8 cellular contexts compared by ENCODE assay signal in the genomic region with DNA sequence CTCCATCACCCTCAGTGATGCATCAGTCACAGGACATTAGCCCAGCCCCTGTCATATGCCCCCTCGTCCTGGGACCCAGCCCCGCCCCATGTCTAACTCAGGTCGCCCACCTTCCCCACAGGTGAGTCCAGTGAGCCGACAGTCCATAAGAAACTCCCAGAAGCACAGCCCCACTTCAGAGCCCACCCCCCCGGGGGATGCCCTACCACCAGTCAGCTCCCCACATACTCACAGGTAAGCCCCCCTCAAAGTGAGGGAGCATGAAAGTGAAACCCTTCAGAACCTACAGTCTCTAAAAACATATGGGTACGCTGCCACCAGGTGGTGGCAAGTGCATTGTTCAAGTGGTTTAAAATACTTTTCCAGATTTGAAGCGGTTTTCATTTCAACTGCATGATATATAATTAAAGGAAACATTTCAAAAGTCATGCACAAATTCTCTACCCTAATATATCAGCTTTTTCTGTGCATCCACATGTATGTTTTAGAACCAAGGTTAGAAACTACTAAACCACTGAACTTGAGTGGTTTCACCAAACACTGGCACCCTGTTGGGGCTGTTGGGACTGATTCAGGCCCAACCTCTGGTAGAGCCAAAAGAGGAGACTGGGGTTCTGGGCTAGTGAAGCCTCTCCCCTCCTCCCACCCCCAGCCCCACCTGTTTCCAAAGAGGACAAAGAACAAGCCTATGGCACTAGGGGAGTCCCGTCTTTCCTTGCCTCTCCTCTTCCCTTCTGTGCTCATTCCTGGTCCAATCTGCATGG. TPM values are rescaled to one million over a fixed set of nuclear protein-coding genes. Genes with fewer than 3 reads are reported as not detected.
A peak's percentile ranks its signal among the peaks of the same experiment; 100 is the strongest.
DNase-seq lines count a peak whose midpoint lies in the region; ATAC-seq and TF ChIP-seq lines count a peak whose summit lies in the region.

No MANE protein-coding gene starts in this region.

- no peak overlapping the region for H3K27ac ChIP-seq in fibroblast of lung (ENCODE audit: insufficient read depth, low read length)

- H3K9me3 ChIP-seq in fibroblast of lung (ENCODE audit: control insufficient read depth, insufficient read depth, low read depth, low read length) = no peaks in the 10 kb centered on the region

- H3K9me3 Mint-ChIP-seq in activated CD8-positive, alpha-beta T cell treated with anti-CD3 and anti-CD28 coated beads, Interleukin-2, amount 10 ng/mL, durations not matched to agents 7 days and 5 days (ENCODE audit: insufficient read depth) = no peaks in the 10 kb centered on the region
- H3K9me3 Mint-ChIP-seq in progenitor cell of endocrine pancreas (ENCODE audit: low read depth) = no peaks in the 10 kb centered on the region

- POLR2A ChIA-PET in activated CD8-positive, alpha-beta T cell treated with anti-CD3 and anti-CD28 coated beads, Interleukin-2, amount 10 ng/mL, durations not matched to agents 7 days and 5 days (lab: Charles Lee) = no interaction called here

- no peaks in the 10 kb centered on the region for H3K79me2 ChIP-seq in fibroblast of lung (ENCODE audit: control insufficient read depth, insufficient read depth, low read length)

- H3K4me1 ChIP-seq in fibroblast of lung (ENCODE audit: control insufficient read depth, extremely low read depth, insufficient read depth, low read length) = peaks cover 10% of the 10 kb centered on the region

- H3K36me3 Mint-ChIP-seq in activated CD8-positive, alpha-beta T cell treated with anti-CD3 and anti-CD28 coated beads, Interleukin-2, amount 10 ng/mL, durations not matched to agents 7 days and 5 days (ENCODE audit: low read depth) = no peaks in the 10 kb centered on the region
- H3K36me3 Mint-ChIP-seq in progenitor cell of endocrine pancreas (ENCODE audit: insufficient read depth) = peaks cover 6% of the 10 kb centered on the region

- no peak overlapping the region for H3K9ac ChIP-seq in fibroblast of lung (ENCODE audit: insufficient read depth, low read length)

- DNase-seq in activated effector memory CD4-positive, alpha-beta T cell treated with anti-CD3 and anti-CD28 coated beads, Interleukin-2, amount 50 U/mL, for 16 hours = peak; percentile 80
- DNase-seq in activated effector memory CD4-positive, alpha-beta T cell treated with Interleukin-2 at 50 U/mL for 16 hours = no peak
- DNase-seq in NCI-H1694 (lab: John Stamatoyannopoulos, UW) (peak; percentile 33), fibroblast of lung (ENCODE audit: low read depth in 2 of 2) (peak; percentile 44 to 76), progenitor cell of endocrine pancreas (ENCODE audit: low spot score, unreplicated experiment) (no peak)
- DNase-seq in activated CD8-positive, alpha-beta T cell treated with anti-CD3 and anti-CD28 coated beads, Interleukin-2, amount 10 ng/mL, durations not matched to agents 7 days and 5 days = peak; percentile 77
- no peak for DNase-seq in NK-92 treated with Interleukin-12 subunit alpha and Interleukin-12 subunit beta, amount 100 ng/mL, for 24 hours (lab: John Stamatoyannopoulos, UW)

- H3K4me2 ChIP-seq in fibroblast of lung (ENCODE audit: extremely low read depth, insufficient read depth, low read length) = no peak overlapping the region

- TF ChIP-seq CTCF in fibroblast of lung (conservative IDR thresholded peaks at IDR 0.05 in 1 of 2, IDR thresholded peaks at IDR 0.05 in 1 of 2; ENCODE audit: low read depth in 1 of 2, low read length in 2 of 2) (peak; percentile 62 to 64), progenitor cell of endocrine pancreas (IDR thresholded peaks at IDR 0.05; ENCODE audit: unreplicated experiment) (peak; percentile 67)

- CTCF ChIA-PET in activated CD8-positive, alpha-beta T cell treated with anti-CD3 and anti-CD28 coated beads, Interleukin-2, amount 10 ng/mL, durations not matched to agents 7 days and 5 days (lab: Charles Lee) = interaction anchor here (0.6 to 7.3 kb wide), 15 partner anchors 18 to 322 kb away, joined by 3 to 86 read pairs (median 4); a partner anchor contains a TSS

- H3K27me3 ChIP-seq in fibroblast of lung (ENCODE audit: control insufficient read depth, insufficient read depth, low read length) = peaks cover 17% of the 10 kb centered on the region

- no peak overlapping the region for H3K4me3 ChIP-seq in fibroblast of lung (replicated peaks in 1 of 4; ENCODE audit: control extremely low read depth in 1 of 4, insufficient read depth in 1 of 4, low read depth in 3 of 4, low read length in 4 of 4)

- H3K27ac Mint-ChIP-seq in activated CD8-positive, alpha-beta T cell treated with anti-CD3 and anti-CD28 coated beads, Interleukin-2, amount 10 ng/mL, durations not matched to agents 7 days and 5 days = peak overlapping the region; percentile 30
- H3K27ac Mint-ChIP-seq in progenitor cell of endocrine pancreas = no peak overlapping the region

- no peak overlapping the region for H2AFZ ChIP-seq in fibroblast of lung (ENCODE audit: low read length)

- H3K4me3 Mint-ChIP-seq in activated CD8-positive, alpha-beta T cell treated with anti-CD3 and anti-CD28 coated beads, Interleukin-2, amount 10 ng/mL, durations not matched to agents 7 days and 5 days = peak overlapping the region; percentile 10
- no peak overlapping the region for H3K4me3 Mint-ChIP-seq in progenitor cell of endocrine pancreas (ENCODE audit: low read depth)

- H3K27me3 Mint-ChIP-seq in activated CD8-positive, alpha-beta T cell treated with anti-CD3 and anti-CD28 coated beads, Interleukin-2, amount 10 ng/mL, durations not matched to agents 7 days and 5 days (ENCODE audit: low read depth) = peaks cover 25% of the 10 kb centered on the region
- peaks cover 11% of the 10 kb centered on the region for H3K27me3 Mint-ChIP-seq in progenitor cell of endocrine pancreas

- no peaks in the 10 kb centered on the region for H4K20me1 ChIP-seq in fibroblast of lung (ENCODE audit: control insufficient read depth, extremely low read depth, insufficient read depth, low read length)

- peak; percentile 30 for ATAC-seq in activated CD8-positive, alpha-beta T cell treated with anti-CD3 and anti-CD28 coated beads, Interleukin-2, amount 10 ng/mL, durations not matched to agents 7 days and 5 days
- no peak for ATAC-seq in GM19324 (IDR thresholded peaks at IDR 0.05; ENCODE audit: low FRiP score, unreplicated experiment)

- H3K4me1 Mint-ChIP-seq in activated CD8-positive, alpha-beta T cell treated with anti-CD3 and anti-CD28 coated beads, Interleukin-2, amount 10 ng/mL, durations not matched to agents 7 days and 5 days (ENCODE audit: low read depth) = peaks cover 25% of the 10 kb centered on the region
- peaks cover 1% of the 10 kb centered on the region for H3K4me1 Mint-ChIP-seq in progenitor cell of endocrine pancreas (ENCODE audit: low read depth)

- peaks cover 5% of the 10 kb centered on the region for H3K36me3 ChIP-seq in fibroblast of lung (ENCODE audit: control insufficient read depth, insufficient read depth, low read length)

RNA-seq across cellular contexts. Expression of a gene that starts 17.3 kb away (rescaled TPM):
- 10 to 100 TPM; 13.9 to 15.0 TPM for total RNA-seq in activated CD8-positive, alpha-beta T cell treated with anti-CD3 and anti-CD28 coated beads, Interleukin-2, amount 10 ng/mL, durations not matched to agents 7 days and 5 days
- total RNA-seq in fibroblast of lung (24.1 and 54.2 TPM in 2 replicates), progenitor cell of endocrine pancreas (100.0 and 111 TPM in 2 replicates)
- polyA plus RNA-seq in fibroblast of lung = 17.0 and 18.4 TPM in 2 replicates
- 30.2 and 33.3 TPM in 2 replicates for polyA plus RNA-seq in fibroblast of lung (2012)
- polyA minus RNA-seq in fibroblast of lung (ENCODE audit: low replicate concordance) = 19.8 and 33.2 TPM in 2 replicates

RNA-seq across cellular contexts. Expression of a gene that starts 24.0 kb away (rescaled TPM):
- 100 to 1,000 TPM; 278 to 289 TPM for total RNA-seq in activated CD8-positive, alpha-beta T cell treated with anti-CD3 and anti-CD28 coated beads, Interleukin-2, amount 10 ng/mL, durations not matched to agents 7 days and 5 days
- 99.4 and 150 TPM in 2 replicates for total RNA-seq in fibroblast of lung
- 136 and 189 TPM in 2 replicates for polyA plus RNA-seq in fibroblast of lung
- 195 and 256 TPM in 2 replicates for polyA plus RNA-seq in fibroblast of lung (2012)
- polyA minus RNA-seq in fibroblast of lung (ENCODE audit: low replicate concordance) = 106 and 171 TPM in 2 replicates
- 112 and 120 TPM in 2 replicates for total RNA-seq in progenitor cell of endocrine pancreas

RNA-seq across cellular contexts. Expression of a gene that starts 27.7 kb away (rescaled TPM):
- 10 to 100 TPM; 27.1 to 29.8 TPM for total RNA-seq in activated CD8-positive, alpha-beta T cell treated with anti-CD3 and anti-CD28 coated beads, Interleukin-2, amount 10 ng/mL, durations not matched to agents 7 days and 5 days
- total RNA-seq in fibroblast of lung (7.4 and 10.6 TPM in 2 replicates), progenitor cell of endocrine pancreas (29.4 and 32.6 TPM in 2 replicates)
- polyA plus RNA-seq in fibroblast of lung = 8.0 and 15.3 TPM in 2 replicates
- polyA plus RNA-seq in fibroblast of lung (2012) = 10.9 and 20.6 TPM in 2 replicates
- 3.4 and 7.5 TPM in 2 replicates for polyA minus RNA-seq in fibroblast of lung (ENCODE audit: low replicate concordance)

RNA-seq across cellular contexts. Expression of a gene that starts 28.3 kb away (rescaled TPM):
- total RNA-seq in activated CD8-positive, alpha-beta T cell treated with anti-CD3 and anti-CD28 coated beads, Interleukin-2, amount 10 ng/mL, durations not matched to agents 7 days and 5 days = 10 to 100 TPM; 34.1 to 36.7 TPM
- 28.2 and 38.3 TPM in 2 replicates for total RNA-seq in fibroblast of lung
- polyA plus RNA-seq in fibroblast of lung = 9.7 and 14.4 TPM in 2 replicates
- polyA plus RNA-seq in fibroblast of lung (2012) = 15.8 and 22.4 TPM in 2 replicates
- 18.0 and 39.5 TPM in 2 replicates for polyA minus RNA-seq in fibroblast of lung (ENCODE audit: low replicate concordance)
- 49.2 and 57.0 TPM in 2 replicates for total RNA-seq in progenitor cell of endocrine pancreas

RNA-seq across cellular contexts. Expression of a gene that starts 54.0 kb away (rescaled TPM):
- 10 to 100 TPM; 52.1 to 63.2 TPM for total RNA-seq in activated CD8-positive, alpha-beta T cell treated with anti-CD3 and anti-CD28 coated beads, Interleukin-2, amount 10 ng/mL, durations not matched to agents 7 days and 5 days
- total RNA-seq in fibroblast of lung = 19.0 and 20.3 TPM in 2 replicates
- 13.9 and 14.7 TPM in 2 replicates for polyA plus RNA-seq in fibroblast of lung
- 29.3 and 31.6 TPM in 2 replicates for polyA plus RNA-seq in fibroblast of lung (2012)
- 25.6 and 62.3 TPM in 2 replicates for polyA minus RNA-seq in fibroblast of lung (ENCODE audit: low replicate concordance)
- 74.1 and 75.4 TPM in 2 replicates for total RNA-seq in progenitor cell of endocrine pancreas

Comparison
In these comparisons a context has a peak if more than half of its experiments do, and no peak if none do; other contexts are left out.
1. DNase-seq: peak in activated effector memory CD4-positive, alpha-beta T cell treated with anti-CD3 and anti-CD28 coated beads, Interleukin-2, amount 50 U/mL, for 16 hours (single experiment), NCI-H1694 (single experiment), activated CD8-positive, alpha-beta T cell treated with anti-CD3 and anti-CD28 coated beads, Interleukin-2, amount 10 ng/mL, durations not matched to agents 7 days and 5 days (single experiment) and fibroblast of lung (2 of 2); none in activated effector memory CD4-positive, alpha-beta T cell treated with Interleukin-2 at 50 U/mL for 16 hours (single experiment), progenitor cell of endocrine pancreas (single experiment) and NK-92 treated with Interleukin-12 subunit alpha and Interleukin-12 subunit beta, amount 100 ng/mL, for 24 hours (single experiment).